ENCODE assay signal across 8 cellular contexts in genomic region chr16:69105501-69106361, GRCh38. TPM values are rescaled to one million over a fixed set of nuclear protein-coding genes. Genes with fewer than 3 reads are reported as not detected.
A peak's percentile ranks its signal among the peaks of the same experiment; 100 is the strongest.
DNase-seq lines count a peak whose midpoint lies in the region; ATAC-seq and TF ChIP-seq lines count a peak whose summit lies in the region.

Gene HAS3 (plus strand): TSS chr16:69105653. CDS start chr16:69109396, 3,743 bp downstream.

- H3K4me1 ChIP-seq in DND-41 (ENCODE audit: insufficient read depth, low read length) (peaks cover 18% of the 10 kb centered on the region), Peyer's patch (peaks cover 5 to 22% (median 12%) of the 10 kb centered on the region in 4 donors), body of pancreas (peaks cover 33% of the 10 kb centered on the region), iPS-18a (ENCODE audit: control insufficient read depth, low read depth, low read length) (peaks cover 17% of the 10 kb centered on the region)

- no peak for TF ChIP-seq POLR2A in Peyer's patch (IDR thresholded peaks at IDR 0.05)
- TF ChIP-seq POLR2A in body of pancreas (IDR thresholded peaks at IDR 0.05) = peak in 2 of 3 donors; percentile 35 to 43

- H3K27me3 ChIP-seq in DND-41 (ENCODE audit: insufficient read depth, low read length, poor library complexity) (peaks cover 19% of the 10 kb centered on the region), Peyer's patch (no peaks in the 10 kb centered on the region), body of pancreas (no peaks in the 10 kb centered on the region), iPS-18a (ENCODE audit: control insufficient read depth, insufficient read depth, low read length) (no peaks in the 10 kb centered on the region)

- H2AFZ ChIP-seq in DND-41 (ENCODE audit: low read depth, low read length) = peak within 1 kb of the TSS; percentile 77

- DNase-seq in DND-41 (peak; percentile 51), HK-2 (ENCODE audit: unreplicated experiment) (peak; percentile 80), Peyer's patch (peak in 2 of 3 donors; percentile 69 to 73), body of pancreas (peak; percentile 58 to 77 (median 64)), retinal pigment epithelial cell (ENCODE audit: low read depth) (peak; percentile 43)

- H3K9ac ChIP-seq in DND-41 (ENCODE audit: low read depth, low read length) (peak within 1 kb of the TSS; percentile 56), iPS-18a (ENCODE audit: low read length) (peak within 1 kb of the TSS; percentile 70)

- intact Hi-C loops in body of pancreas (cut with DNase I) = no loop called here

- no peaks in the 10 kb centered on the region for H3K79me2 ChIP-seq in DND-41 (ENCODE audit: insufficient read depth, low read length)

- 0 to 1% methylated on average over 19 to 71 of the region's 80 CpGs for WGBS in body of pancreas, 2 donors

- no peaks in the 10 kb centered on the region for H3K9me3 ChIP-seq in DND-41 (ENCODE audit: insufficient read depth, low read length, severe bottlenecking)
- H3K9me3 ChIP-seq in Peyer's patch = no peaks in the 10 kb centered on the region
- H3K9me3 ChIP-seq in body of pancreas = no peaks in the 10 kb centered on the region
- H3K9me3 ChIP-seq in iPS-18a (ENCODE audit: control insufficient read depth, low read depth, low read length) = no peaks in the 10 kb centered on the region

- peaks cover 34% of the 10 kb centered on the region for H4K20me1 ChIP-seq in DND-41 (ENCODE audit: insufficient read depth, low read length)

- H3K4me2 ChIP-seq in DND-41 (ENCODE audit: insufficient read depth, low read length) = peak within 1 kb of the TSS; percentile 86

- H3K36me3 ChIP-seq in DND-41 (ENCODE audit: insufficient read depth, low read length) (peaks cover 4% of the 10 kb centered on the region), Peyer's patch (peaks cover 0 to 8% (median 0%) of the 10 kb centered on the region in 3 donors), body of pancreas (replicated peaks in 1 of 2; ENCODE audit: insufficient read depth in 1 of 2, low read depth in 2 of 2) (no peaks in the 10 kb centered on the region), iPS-18a (ENCODE audit: control insufficient read depth, low read depth, low read length) (peaks cover 13% of the 10 kb centered on the region)

- TF ChIP-seq CTCF in DND-41 (IDR thresholded peaks at IDR 0.05; ENCODE audit: borderline replicate concordance, extremely low read depth, low read length, poor library complexity, severe bottlenecking) (peak; percentile 58), Peyer's patch (IDR thresholded peaks at IDR 0.05) (peak in 3 of 6 experiments; percentile 28 to 45 (median 34)), body of pancreas (IDR thresholded peaks at IDR 0.05) (peak in 5 of 7 experiments; percentile 15 to 39 (median 33)), retinal pigment epithelial cell (conservative IDR thresholded peaks at IDR 0.05; ENCODE audit: low read depth, low read length) (peak; percentile 55)

- ATAC-seq in DND-41 (ENCODE audit: insufficient read depth, low read depth) = peak; percentile 87
- ATAC-seq in body of pancreas = peak; percentile 78
- no peak for ATAC-seq in GM18909 (IDR thresholded peaks at IDR 0.05; ENCODE audit: poor library complexity, unreplicated experiment)
- no peak for ATAC-seq in GM18502 (IDR thresholded peaks at IDR 0.05; ENCODE audit: poor library complexity, unreplicated experiment)

- H3K27ac ChIP-seq in DND-41 (ENCODE audit: low read length) = no peak within 1 kb of the TSS
- no peak within 1 kb of the TSS for H3K27ac ChIP-seq in Peyer's patch
- H3K27ac ChIP-seq in body of pancreas = peak within 1 kb of the TSS in 3 of 4 donors; percentile 19 to 61 (median 35)
- H3K27ac ChIP-seq in iPS-18a (ENCODE audit: low read length) = no peak within 1 kb of the TSS

- H3K4me3 ChIP-seq in DND-41 (ENCODE audit: low read depth in 1 of 2, low read length in 2 of 2) (peak within 1 kb of the TSS; percentile 31 to 59; a peak in 3 of 4 replicates), Peyer's patch (peak within 1 kb of the TSS; percentile 30 to 55 (median 48)), body of pancreas (peak within 1 kb of the TSS; percentile 29 to 41), iPS-18a (ENCODE audit: low read length) (peak within 1 kb of the TSS; percentile 83), retinal pigment epithelial cell (ENCODE audit: low read length) (peak within 1 kb of the TSS; percentile 56)

RNA-seq across cellular contexts. Expression of gene HAS3, which starts in this region (rescaled TPM):
- total RNA-seq in Peyer's patch (1 to 10 TPM; 1.1 to 2.5 (median 1.2) TPM), body of pancreas (under 1 TPM; 0.26 to 0.99 TPM)

Comparison
In these comparisons a context has a peak if more than half of its experiments do, and no peak if none do; other contexts are left out.
1. Peak in DNase-seq, ATAC-seq, H3K4me3 ChIP-seq and H3K27ac ChIP-seq in body of pancreas; RNA of the gene not detected or under 1 TPM.
2. POLR2A ChIP-seq: peak in body of pancreas (2 of 3); none in Peyer's patch (0 of 2).
3. Peak in every context shown above with its lines, with median percentiles within 50 percentile points of each other: DNase-seq and H3K4me3 ChIP-seq.